Comparison of ENCODE assay signal across 14 cellular contexts in genomic region chr12:6273931-6274687, GRCh38. TPM values are rescaled to one million over a fixed set of nuclear protein-coding genes. Genes with fewer than 3 reads are reported as not detected.
DNase-seq lines count a peak whose midpoint lies in the region; ATAC-seq, FAIRE-seq and TF ChIP-seq lines count a peak whose summit lies in the region.
"Had no signal": no experiment of that assay in that cellular context is flagged by ENCODE, and none has a peak within 500 bp of the region (broad histone marks: within the 10 kb centered on the region; RNA-seq: fewer than 3 reads in every experiment).

No MANE protein-coding gene starts in this region.

- TF ChIP-seq POLR2A in H1 (IDR thresholded peaks at IDR 0.05; ENCODE audit: control extremely low read depth in 1 of 2, low read depth in 2 of 2, low read length in 2 of 2), result no peak
- TF ChIP-seq POLR2A in uterus (IDR thresholded peaks at IDR 0.05), result no peak

- no peaks in the 10 kb centered on the region for H3K79me2 ChIP-seq in H1 (ENCODE audit: control insufficient read depth in 1 of 2, insufficient read depth in 2 of 2, low read length in 2 of 2)

- H3K23me2 ChIP-seq in H1 (ENCODE audit: low read depth, low read length), result peaks cover 2% of the 10 kb centered on the region

- peak overlapping the region; percentile 97 for H2BK20ac ChIP-seq in H1 (ENCODE audit: low read length)

- H3K4me2 ChIP-seq in H1 (ENCODE audit: insufficient read depth in 1 of 2, low read depth in 2 of 2, low read length in 2 of 2), result no peak overlapping the region

- H2BK5ac ChIP-seq in H1 (ENCODE audit: low read depth, low read length), result peak overlapping the region; percentile 87; the same call in 1 of the 2 replicates

- H3K23ac ChIP-seq in H1 (ENCODE audit: insufficient read length), result no peak overlapping the region

- H3K18ac ChIP-seq in H1 (ENCODE audit: extremely low read depth, low read length), result peak overlapping the region; percentile 94

- H2BK120ac ChIP-seq in H1 (replicated peaks; ENCODE audit: low read depth, low read length), result peak overlapping the region; percentile 10

- H3K9ac ChIP-seq in H1 (replicated peaks in 1 of 4; ENCODE audit: extremely low read depth in 1 of 4, low read depth in 3 of 4, low read length in 3 of 4), result no peak overlapping the region

- peak overlapping the region; percentile 83; the same call in 1 of the 2 replicates for H2BK15ac ChIP-seq in H1 (ENCODE audit: low read length)

- CTCF ChIA-PET in H1 (lab: Charles Lee; ENCODE audit: partially characterized antibody), result interaction anchor here (0.6 to 10.4 kb wide), 17 partner anchors 10 to 497 kb away, joined by 3 to 433 read pairs (median 5); partner anchors contain the start of gene CD9

- peaks cover 17 to 34% (median 29%) of the 10 kb centered on the region in 4 experiments for H3K4me1 ChIP-seq in H1 (replicated peaks in 1 of 4; ENCODE audit: control insufficient read depth in 3 of 4, insufficient read depth in 4 of 4, low read length in 3 of 4)
- H3K4me1 ChIP-seq in mesodermal cell (ENCODE audit: control insufficient read depth, insufficient read depth, low read length, poor library complexity, severe bottlenecking), result peaks cover 18% of the 10 kb centered on the region
- peaks cover 0 to 9% of the 10 kb centered on the region in 2 donors for H3K4me1 ChIP-seq in uterus

- H4K8ac ChIP-seq in H1 (ENCODE audit: extremely low read depth, insufficient read depth, low read length), result no peak overlapping the region

- H2BK12ac ChIP-seq in H1 (ENCODE audit: low read depth, low read length), result peak overlapping the region; percentile 77; the same call in 1 of the 2 replicates

- H3K4ac ChIP-seq in H1 (replicated peaks; ENCODE audit: insufficient read length, low read depth, low read length), result peak overlapping the region; percentile 1

- no peak overlapping the region for H4K5ac ChIP-seq in H1 (ENCODE audit: insufficient read length, low read depth, low read length)

- POLR2A ChIA-PET in H1 (lab: Charles Lee; ENCODE audit: partially characterized antibody), result interaction anchor here (0.8 to 2.3 kb wide), 9 partner anchors 29 to 328 kb away, joined by 3 to 11 read pairs (median 3); partner anchors contain the start of gene CD9

- 91% methylated on average over 5 of the region's 6 CpGs; no CpG with 5 or more reads in 1 of the 2 experiments for WGBS in H1 (ENCODE audit: extremely low coverage in 1 of 2, insufficient coverage in 1 of 2, insufficient read length in 1 of 2, insufficient replicate concordance in 2 of 2, low coverage in 1 of 2, low lambda C conversion rate in 2 of 2, missing lambda C conversion rate in 1 of 2), 2 experiments
- WGBS in mesodermal cell (ENCODE audit: insufficient coverage in 2 of 2), 2 experiments, result 82 to 89% methylated on average over 3 to 5 of the region's 6 CpGs

- no peaks in the 10 kb centered on the region for H3K27me3 ChIP-seq in H1 (replicated peaks in 1 of 4; ENCODE audit: control insufficient read depth in 3 of 4, extremely low read depth in 1 of 4, insufficient read depth in 3 of 4, low read length in 3 of 4)
- H3K27me3 ChIP-seq in uterus, result no peaks in the 10 kb centered on the region

- TF ChIP-seq CTCF in H1 (IDR thresholded peaks at IDR 0.05; ENCODE audit: control extremely low read depth in 1 of 3, insufficient read depth in 1 of 3, low read depth in 1 of 3, low read length in 3 of 3) (no peak), uterus (IDR thresholded peaks at IDR 0.05) (no peak)

- ATAC-seq in left cardiac atrium, result peak; percentile 2 to 24
- ATAC-seq: T-helper 17 cell had no signal

- no peaks in the 10 kb centered on the region for H3K9me3 ChIP-seq in H1 (ENCODE audit: insufficient read depth in 2 of 2, low read depth in 1 of 2, low read length in 1 of 2)
- H3K9me3 ChIP-seq in mesodermal cell (ENCODE audit: control insufficient read depth, low read length), result no peaks in the 10 kb centered on the region
- no peaks in the 10 kb centered on the region for H3K9me3 ChIP-seq in uterus

- DNase-seq in left cardiac atrium (peak; percentile 71), cardiac septum (ENCODE audit: low spot score) (no peak), H1 (ENCODE audit: low read depth in 1 of 2, low spot score in 2 of 2) (no peak), uterus (peak in 1 of 2 donors; percentile 46), NCI-H2107 (lab: John Stamatoyannopoulos, UW) (no peak), T-helper 1 cell (no peak)
- DNase-seq in activated naive CD4-positive, alpha-beta T cell treated with Interleukin-2 at 50 U/mL for 16 hours, result no peak
- DNase-seq: amniotic stem cell; NCI-H1105 treated with DMSO at 0.1 percent for 48 hours; NK-92 treated with Interleukin-12 subunit alpha and Interleukin-12 subunit beta, amount 100 ng/mL, for 24 hours; substantia nigra; T-helper 17 cell had no signal

- H2AFZ ChIP-seq in H1 (ENCODE audit: low read length), result no peak overlapping the region

- no peak for FAIRE-seq in H1 (lab: Jason Lieb, UNC)

- H3K56ac ChIP-seq in H1 (replicated peaks; ENCODE audit: insufficient read length, low read depth, low read length), result no peak overlapping the region

- H3K79me1 ChIP-seq in H1 (ENCODE audit: low read depth, low read length), result no peaks in the 10 kb centered on the region

- TF ChIP-seq EP300 in H1 (IDR thresholded peaks at IDR 0.05; ENCODE audit: borderline replicate concordance in 1 of 2, low read depth in 2 of 2, low read length in 2 of 2), result no peak

- intact Hi-C loops in left cardiac atrium (cut with DNase I) (no loop called here), cardiac septum (cut with DNase I) (no loop called here), uterus (cut with DNase I; ENCODE audit: low total_unique reads) (no loop called here)

- TF ChIP-seq RAD21 in H1 (IDR thresholded peaks at IDR 0.05 in 1 of 2, conservative IDR thresholded peaks at IDR 0.05 in 1 of 2; ENCODE audit: low read depth in 2 of 2, low read length in 2 of 2), result no peak

- H3K36me3 ChIP-seq in H1 (ENCODE audit: control insufficient read depth in 2 of 4, insufficient read depth in 4 of 4, low read length in 3 of 4) (no peaks in the 10 kb centered on the region), mesodermal cell (ENCODE audit: control insufficient read depth, insufficient read depth, low read length) (no peaks in the 10 kb centered on the region), uterus (no peaks in the 10 kb centered on the region)

- no peak overlapping the region for H3K14ac ChIP-seq in H1 (ENCODE audit: insufficient read length)

- peak overlapping the region; percentile 71; the same call in 1 of the 2 replicates for H2AK5ac ChIP-seq in H1 (ENCODE audit: low read depth, low read length)

- H3K4me3 ChIP-seq in H1 (ENCODE audit: extremely low read depth in 1 of 4, insufficient read depth in 2 of 4, low read depth in 3 of 4, low read length in 4 of 4) (no peak overlapping the region), mesodermal cell (ENCODE audit: extremely low read depth, insufficient read depth, low read length, poor library complexity, severe bottlenecking) (no peak overlapping the region), uterus (no peak overlapping the region)

- H4K20me1 ChIP-seq in H1 (replicated peaks in 1 of 2; ENCODE audit: control insufficient read depth in 1 of 2, insufficient read depth in 2 of 2, low read length in 2 of 2), result no peaks in the 10 kb centered on the region

- H3K27ac ChIP-seq in H1 (ENCODE audit: low read depth, low read length) (peak overlapping the region; percentile 19; the same call in 1 of the 2 replicates), mesodermal cell (ENCODE audit: low read depth, low read length, severe bottlenecking) (peak overlapping the region; percentile 92), uterus (peak overlapping the region; percentile 6 to 64)

- peak overlapping the region; percentile 6 for H4K91ac ChIP-seq in H1 (replicated peaks; ENCODE audit: insufficient read length, low read length)

TF ChIP-seq in H1, 55 proteins besides CTCF, POLR2A, EP300 and RAD21:
- TF ChIP-seq YY1 (IDR thresholded peaks at IDR 0.05; ENCODE audit: low read depth, low read length) (no peak), SRF (IDR thresholded peaks at IDR 0.05; ENCODE audit: low read depth, low read length) (no peak), SP4 (IDR thresholded peaks at IDR 0.05; ENCODE audit: low read length) (no peak), SIRT6 (IDR thresholded peaks at IDR 0.05; ENCODE audit: low read length) (no peak), TBP (IDR thresholded peaks at IDR 0.05; ENCODE audit: low read depth, low read length) (no peak), EZH2 (IDR thresholded peaks at IDR 0.05; ENCODE audit: low read depth, low read length, severe bottlenecking) (no peak), RBBP5 (IDR thresholded peaks at IDR 0.05; ENCODE audit: borderline replicate concordance, low read depth, low read length) (no peak), TCF12 (IDR thresholded peaks at IDR 0.05; ENCODE audit: low read depth, low read length) (no peak), POLR2AphosphoS5 (IDR thresholded peaks at IDR 0.05; ENCODE audit: low read depth, low read length) (no peak), EGR1 (IDR thresholded peaks at IDR 0.05; ENCODE audit: borderline replicate concordance, low read depth, low read length) (no peak), SIX5 (IDR thresholded peaks at IDR 0.05; ENCODE audit: low read depth, low read length) (no peak), CBX5 (IDR thresholded peaks at IDR 0.05; ENCODE audit: low read depth, low read length) (no peak), ZNF274 (IDR thresholded peaks at IDR 0.05; ENCODE audit: borderline replicate concordance, extremely low read depth, low read length) (no peak), KDM1A (IDR thresholded peaks at IDR 0.05; ENCODE audit: borderline replicate concordance, low read length) (no peak), KDM4A (IDR thresholded peaks at IDR 0.05; ENCODE audit: low read depth, low read length, severe bottlenecking) (no peak), GTF2F1 (IDR thresholded peaks at IDR 0.05; ENCODE audit: borderline replicate concordance, low read depth, low read length) (no peak), CHD1 (IDR thresholded peaks at IDR 0.05; ENCODE audit: low read depth, low read length) (no peak), KDM5A (IDR thresholded peaks at IDR 0.05; ENCODE audit: low read length) (no peak)

RNA-seq across cellular contexts. Expression of gene PLEKHG6, which starts 36.4 kb away (rescaled TPM):
- 1 to 10 TPM; 5.0 to 6.8 TPM for total RNA-seq in left cardiac atrium
- 0.30 TPM for total RNA-seq in cardiac septum
- 25.5 and 32.5 TPM in 2 replicates for total RNA-seq in H1 (2021; fragmentation: NEBNext Ultra II Directional; extraction: Animal tissue kit (Norgen Biotek cat#: 25700))
- 23.1 and 38.1 TPM in 2 replicates for polyA plus RNA-seq in H1 (2011; rRNA removed)
- polyA plus RNA-seq in H1 (2011; cell fraction: cytosol; rRNA removed), result 30.4 TPM
- 49.3 TPM for polyA plus RNA-seq in H1 (2011; cell fraction: nucleus; rRNA removed)
- polyA plus RNA-seq in H1 (2012, experiment 1 of 2), result 22.6 to 29.6 TPM (median 26.3 TPM) in 4 replicates
- polyA plus RNA-seq in H1 (2012, experiment 2 of 2), result 28.8 TPM
- 18.8 TPM for polyA plus RNA-seq in H1 (2013, experiment 1 of 2)
- 18.5 TPM for polyA plus RNA-seq in H1 (2013, experiment 2 of 2)
- polyA minus RNA-seq in H1 (2011; rRNA and poly(A)+ RNA removed), result 22.1 and 28.7 TPM in 2 replicates
- 17.8 TPM for polyA minus RNA-seq in H1 (2011; cell fraction: cytosol; rRNA and poly(A)+ RNA removed)
- 17.7 TPM for polyA minus RNA-seq in H1 (2011; cell fraction: nucleus; rRNA and poly(A)+ RNA removed)
- 2.1 TPM for polyA plus RNA-seq in mesodermal cell (2013, experiment 1 of 2)
- polyA plus RNA-seq in mesodermal cell (2013, experiment 2 of 2), result 0.71 TPM
- total RNA-seq in uterus, result 1 to 10 TPM in 2 of 4 donors, under 1 TPM in 1, not detected in 1; 0.29 to 1.9 (median 1.7) TPM
- total RNA-seq: Daoy, T-helper 17 cell had no signal

Comparison
In these comparisons a context has a peak if more than half of its experiments do, and no peak if none do; other contexts are left out.
1. H3K27ac ChIP-seq: peak in every context shown above with its lines; median percentile 92 in mesodermal cell; 35 in uterus; 19 in H1.